Comparison of ENCODE assay signal across 1 cellular context in the genomic region with DNA sequence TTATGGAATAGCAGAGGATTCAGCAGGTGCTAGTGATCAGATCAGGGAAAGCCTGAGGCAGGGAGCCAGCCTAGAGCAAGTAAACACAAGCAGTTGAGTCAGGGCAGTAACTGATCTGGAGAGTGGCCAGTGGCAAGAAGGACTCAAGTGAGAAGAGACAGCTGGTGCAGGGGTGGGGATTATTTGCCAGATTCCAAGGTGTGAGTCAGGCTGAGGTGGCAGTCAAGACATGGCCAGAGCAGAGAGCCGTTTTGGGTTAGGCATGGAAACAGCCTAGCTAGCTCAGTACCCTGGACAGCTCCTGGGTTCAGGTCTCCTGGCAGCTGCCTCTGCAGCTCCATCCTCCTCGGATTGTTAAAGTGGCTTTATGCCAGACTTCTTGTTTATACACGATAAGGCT.
A peak's percentile ranks its signal among the peaks of the same experiment; 100 is the strongest.
TF ChIP-seq lines count a peak whose summit lies in the region.

No MANE protein-coding gene starts in this region.

TF ChIP-seq in HepG2, 621 proteins besides CTCF, POLR2A, EP300 and RAD21 (continued from another document and continues in another):
- TF ChIP-seq, protein P1, sequence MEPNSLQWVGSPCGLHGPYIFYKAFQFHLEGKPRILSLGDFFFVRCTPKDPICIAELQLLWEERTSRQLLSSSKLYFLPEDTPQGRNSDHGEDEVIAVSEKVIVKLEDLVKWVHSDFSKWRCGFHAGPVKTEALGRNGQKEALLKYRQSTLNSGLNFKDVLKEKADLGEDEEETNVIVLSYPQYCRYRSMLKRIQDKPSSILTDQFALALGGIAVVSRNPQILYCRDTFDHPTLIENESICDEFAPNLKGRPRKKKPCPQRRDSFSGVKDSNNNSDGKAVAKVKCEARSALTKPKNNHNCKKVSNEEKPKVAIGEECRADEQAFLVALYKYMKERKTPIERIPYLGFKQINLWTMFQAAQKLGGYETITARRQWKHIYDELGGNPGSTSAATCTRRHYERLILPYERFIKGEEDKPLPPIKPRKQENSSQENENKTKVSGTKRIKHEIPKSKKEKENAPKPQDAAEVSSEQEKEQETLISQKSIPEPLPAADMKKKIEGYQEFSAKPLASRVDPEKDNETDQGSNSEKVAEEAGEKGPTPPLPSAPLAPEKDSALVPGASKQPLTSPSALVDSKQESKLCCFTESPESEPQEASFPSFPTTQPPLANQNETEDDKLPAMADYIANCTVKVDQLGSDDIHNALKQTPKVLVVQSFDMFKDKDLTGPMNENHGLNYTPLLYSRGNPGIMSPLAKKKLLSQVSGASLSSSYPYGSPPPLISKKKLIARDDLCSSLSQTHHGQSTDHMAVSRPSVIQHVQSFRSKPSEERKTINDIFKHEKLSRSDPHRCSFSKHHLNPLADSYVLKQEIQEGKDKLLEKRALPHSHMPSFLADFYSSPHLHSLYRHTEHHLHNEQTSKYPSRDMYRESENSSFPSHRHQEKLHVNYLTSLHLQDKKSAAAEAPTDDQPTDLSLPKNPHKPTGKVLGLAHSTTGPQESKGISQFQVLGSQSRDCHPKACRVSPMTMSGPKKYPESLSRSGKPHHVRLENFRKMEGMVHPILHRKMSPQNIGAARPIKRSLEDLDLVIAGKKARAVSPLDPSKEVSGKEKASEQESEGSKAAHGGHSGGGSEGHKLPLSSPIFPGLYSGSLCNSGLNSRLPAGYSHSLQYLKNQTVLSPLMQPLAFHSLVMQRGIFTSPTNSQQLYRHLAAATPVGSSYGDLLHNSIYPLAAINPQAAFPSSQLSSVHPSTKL (CRISPR knock-in tag; IDR thresholded peaks at IDR 0.05), result peak; percentile 47; the same call in 1 of the 2 replicates
- TF ChIP-seq ZNF546 (CRISPR knock-in tag; conservative IDR thresholded peaks at IDR 0.05) (no peak), ZSCAN12 (CRISPR knock-in tag; IDR thresholded peaks at IDR 0.05) (0 out of 2 replicates have a peak, but pooled peaks have one; percentile 69), ELF1 (CRISPR knock-in tag; IDR thresholded peaks at IDR 0.05) (no peak), ZNF224 (CRISPR knock-in tag; IDR thresholded peaks at IDR 0.05) (no peak), MAFG (CRISPR knock-in tag; IDR thresholded peaks at IDR 0.05) (no peak), NAIF1 (CRISPR knock-in tag; IDR thresholded peaks at IDR 0.05; ENCODE audit: borderline replicate concordance) (no peak), ZNF558 (CRISPR knock-in tag; IDR thresholded peaks at IDR 0.05; ENCODE audit: borderline replicate concordance) (peak; percentile 72; the same call in 1 of the 2 replicates), BHLHE40 (IDR thresholded peaks at IDR 0.05; ENCODE audit: low read length) (no peak), CBFB (CRISPR knock-in tag; IDR thresholded peaks at IDR 0.05) (no peak), DNMT3B (CRISPR knock-in tag; conservative IDR thresholded peaks at IDR 0.05) (no peak; the same call in 1 of the 2 replicates), ZNF746 (CRISPR knock-in tag; IDR thresholded peaks at IDR 0.05) (0 out of 2 replicates have a peak, but pooled peaks have one; percentile 40), ZSCAN22 (CRISPR knock-in tag; IDR thresholded peaks at IDR 0.05) (no peak), RFX1 (IDR thresholded peaks at IDR 0.05) (no peak), SP5 (CRISPR knock-in tag; IDR thresholded peaks at IDR 0.05; ENCODE audit: borderline replicate concordance, low read depth) (no peak), ZNF777 (CRISPR knock-in tag; IDR thresholded peaks at IDR 0.05) (no peak), AGO1 (IDR thresholded peaks at IDR 0.05; ENCODE audit: low read depth, low read length, poor library complexity, severe bottlenecking) (no peak), CC2D1A (CRISPR knock-in tag; IDR thresholded peaks at IDR 0.05) (no peak)
- TF ChIP-seq, protein P2, sequence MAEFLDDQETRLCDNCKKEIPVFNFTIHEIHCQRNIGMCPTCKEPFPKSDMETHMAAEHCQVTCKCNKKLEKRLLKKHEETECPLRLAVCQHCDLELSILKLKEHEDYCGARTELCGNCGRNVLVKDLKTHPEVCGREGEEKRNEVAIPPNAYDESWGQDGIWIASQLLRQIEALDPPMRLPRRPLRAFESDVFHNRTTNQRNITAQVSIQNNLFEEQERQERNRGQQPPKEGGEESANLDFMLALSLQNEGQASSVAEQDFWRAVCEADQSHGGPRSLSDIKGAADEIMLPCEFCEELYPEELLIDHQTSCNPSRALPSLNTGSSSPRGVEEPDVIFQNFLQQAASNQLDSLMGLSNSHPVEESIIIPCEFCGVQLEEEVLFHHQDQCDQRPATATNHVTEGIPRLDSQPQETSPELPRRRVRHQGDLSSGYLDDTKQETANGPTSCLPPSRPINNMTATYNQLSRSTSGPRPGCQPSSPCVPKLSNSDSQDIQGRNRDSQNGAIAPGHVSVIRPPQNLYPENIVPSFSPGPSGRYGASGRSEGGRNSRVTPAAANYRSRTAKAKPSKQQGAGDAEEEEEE (CRISPR knock-in tag; IDR thresholded peaks at IDR 0.05; ENCODE audit: borderline replicate concordance), result no peak
- TF ChIP-seq, protein P3, sequence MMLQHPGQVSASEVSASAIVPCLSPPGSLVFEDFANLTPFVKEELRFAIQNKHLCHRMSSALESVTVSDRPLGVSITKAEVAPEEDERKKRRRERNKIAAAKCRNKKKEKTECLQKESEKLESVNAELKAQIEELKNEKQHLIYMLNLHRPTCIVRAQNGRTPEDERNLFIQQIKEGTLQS (CRISPR knock-in tag; IDR thresholded peaks at IDR 0.05), result peak; percentile 50; the same call in 1 of the 2 replicates
- TF ChIP-seq, protein P4, sequence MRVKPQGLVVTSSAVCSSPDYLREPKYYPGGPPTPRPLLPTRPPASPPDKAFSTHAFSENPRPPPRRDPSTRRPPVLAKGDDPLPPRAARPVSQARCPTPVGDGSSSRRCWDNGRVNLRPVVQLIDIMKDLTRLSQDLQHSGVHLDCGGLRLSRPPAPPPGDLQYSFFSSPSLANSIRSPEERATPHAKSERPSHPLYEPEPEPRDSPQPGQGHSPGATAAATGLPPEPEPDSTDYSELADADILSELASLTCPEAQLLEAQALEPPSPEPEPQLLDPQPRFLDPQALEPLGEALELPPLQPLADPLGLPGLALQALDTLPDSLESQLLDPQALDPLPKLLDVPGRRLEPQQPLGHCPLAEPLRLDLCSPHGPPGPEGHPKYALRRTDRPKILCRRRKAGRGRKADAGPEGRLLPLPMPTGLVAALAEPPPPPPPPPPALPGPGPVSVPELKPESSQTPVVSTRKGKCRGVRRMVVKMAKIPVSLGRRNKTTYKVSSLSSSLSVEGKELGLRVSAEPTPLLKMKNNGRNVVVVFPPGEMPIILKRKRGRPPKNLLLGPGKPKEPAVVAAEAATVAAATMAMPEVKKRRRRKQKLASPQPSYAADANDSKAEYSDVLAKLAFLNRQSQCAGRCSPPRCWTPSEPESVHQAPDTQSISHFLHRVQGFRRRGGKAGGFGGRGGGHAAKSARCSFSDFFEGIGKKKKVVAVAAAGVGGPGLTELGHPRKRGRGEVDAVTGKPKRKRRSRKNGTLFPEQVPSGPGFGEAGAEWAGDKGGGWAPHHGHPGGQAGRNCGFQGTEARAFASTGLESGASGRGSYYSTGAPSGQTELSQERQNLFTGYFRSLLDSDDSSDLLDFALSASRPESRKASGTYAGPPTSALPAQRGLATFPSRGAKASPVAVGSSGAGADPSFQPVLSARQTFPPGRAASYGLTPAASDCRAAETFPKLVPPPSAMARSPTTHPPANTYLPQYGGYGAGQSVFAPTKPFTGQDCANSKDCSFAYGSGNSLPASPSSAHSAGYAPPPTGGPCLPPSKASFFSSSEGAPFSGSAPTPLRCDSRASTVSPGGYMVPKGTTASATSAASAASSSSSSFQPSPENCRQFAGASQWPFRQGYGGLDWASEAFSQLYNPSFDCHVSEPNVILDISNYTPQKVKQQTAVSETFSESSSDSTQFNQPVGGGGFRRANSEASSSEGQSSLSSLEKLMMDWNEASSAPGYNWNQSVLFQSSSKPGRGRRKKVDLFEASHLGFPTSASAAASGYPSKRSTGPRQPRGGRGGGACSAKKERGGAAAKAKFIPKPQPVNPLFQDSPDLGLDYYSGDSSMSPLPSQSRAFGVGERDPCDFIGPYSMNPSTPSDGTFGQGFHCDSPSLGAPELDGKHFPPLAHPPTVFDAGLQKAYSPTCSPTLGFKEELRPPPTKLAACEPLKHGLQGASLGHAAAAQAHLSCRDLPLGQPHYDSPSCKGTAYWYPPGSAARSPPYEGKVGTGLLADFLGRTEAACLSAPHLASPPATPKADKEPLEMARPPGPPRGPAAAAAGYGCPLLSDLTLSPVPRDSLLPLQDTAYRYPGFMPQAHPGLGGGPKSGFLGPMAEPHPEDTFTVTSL (CRISPR knock-in tag; IDR thresholded peaks at IDR 0.05; ENCODE audit: borderline replicate concordance), result no peak
- TF ChIP-seq, protein P5, sequence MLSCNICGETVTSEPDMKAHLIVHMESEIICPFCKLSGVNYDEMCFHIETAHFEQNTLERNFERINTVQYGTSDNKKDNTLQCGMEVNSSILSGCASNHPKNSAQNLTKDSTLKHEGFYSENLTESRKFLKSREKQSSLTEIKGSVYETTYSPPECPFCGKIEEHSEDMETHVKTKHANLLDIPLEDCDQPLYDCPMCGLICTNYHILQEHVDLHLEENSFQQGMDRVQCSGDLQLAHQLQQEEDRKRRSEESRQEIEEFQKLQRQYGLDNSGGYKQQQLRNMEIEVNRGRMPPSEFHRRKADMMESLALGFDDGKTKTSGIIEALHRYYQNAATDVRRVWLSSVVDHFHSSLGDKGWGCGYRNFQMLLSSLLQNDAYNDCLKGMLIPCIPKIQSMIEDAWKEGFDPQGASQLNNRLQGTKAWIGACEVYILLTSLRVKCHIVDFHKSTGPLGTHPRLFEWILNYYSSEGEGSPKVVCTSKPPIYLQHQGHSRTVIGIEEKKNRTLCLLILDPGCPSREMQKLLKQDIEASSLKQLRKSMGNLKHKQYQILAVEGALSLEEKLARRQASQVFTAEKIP (CRISPR knock-in tag; IDR thresholded peaks at IDR 0.05; ENCODE audit: borderline replicate concordance), result no peak
- TF ChIP-seq, protein P6, sequence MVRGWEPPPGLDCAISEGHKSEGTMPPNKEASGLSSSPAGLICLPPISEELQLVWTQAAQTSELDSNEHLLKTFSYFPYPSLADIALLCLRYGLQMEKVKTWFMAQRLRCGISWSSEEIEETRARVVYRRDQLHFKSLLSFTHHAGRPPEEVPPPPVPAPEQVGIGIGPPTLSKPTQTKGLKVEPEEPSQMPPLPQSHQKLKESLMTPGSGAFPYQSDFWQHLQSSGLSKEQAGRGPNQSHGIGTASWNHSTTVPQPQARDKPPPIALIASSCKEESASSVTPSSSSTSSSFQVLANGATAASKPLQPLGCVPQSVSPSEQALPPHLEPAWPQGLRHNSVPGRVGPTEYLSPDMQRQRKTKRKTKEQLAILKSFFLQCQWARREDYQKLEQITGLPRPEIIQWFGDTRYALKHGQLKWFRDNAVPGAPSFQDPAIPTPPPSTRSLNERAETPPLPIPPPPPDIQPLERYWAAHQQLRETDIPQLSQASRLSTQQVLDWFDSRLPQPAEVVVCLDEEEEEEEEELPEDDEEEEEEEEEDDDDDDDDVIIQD (CRISPR knock-in tag; IDR thresholded peaks at IDR 0.05; ENCODE audit: low read depth), result no peak
- TF ChIP-seq, protein P7, sequence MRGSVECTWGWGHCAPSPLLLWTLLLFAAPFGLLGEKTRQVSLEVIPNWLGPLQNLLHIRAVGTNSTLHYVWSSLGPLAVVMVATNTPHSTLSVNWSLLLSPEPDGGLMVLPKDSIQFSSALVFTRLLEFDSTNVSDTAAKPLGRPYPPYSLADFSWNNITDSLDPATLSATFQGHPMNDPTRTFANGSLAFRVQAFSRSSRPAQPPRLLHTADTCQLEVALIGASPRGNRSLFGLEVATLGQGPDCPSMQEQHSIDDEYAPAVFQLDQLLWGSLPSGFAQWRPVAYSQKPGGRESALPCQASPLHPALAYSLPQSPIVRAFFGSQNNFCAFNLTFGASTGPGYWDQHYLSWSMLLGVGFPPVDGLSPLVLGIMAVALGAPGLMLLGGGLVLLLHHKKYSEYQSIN (CRISPR knock-in tag; IDR thresholded peaks at IDR 0.05; ENCODE audit: borderline replicate concordance), result no peak
- TF ChIP-seq, protein P8, sequence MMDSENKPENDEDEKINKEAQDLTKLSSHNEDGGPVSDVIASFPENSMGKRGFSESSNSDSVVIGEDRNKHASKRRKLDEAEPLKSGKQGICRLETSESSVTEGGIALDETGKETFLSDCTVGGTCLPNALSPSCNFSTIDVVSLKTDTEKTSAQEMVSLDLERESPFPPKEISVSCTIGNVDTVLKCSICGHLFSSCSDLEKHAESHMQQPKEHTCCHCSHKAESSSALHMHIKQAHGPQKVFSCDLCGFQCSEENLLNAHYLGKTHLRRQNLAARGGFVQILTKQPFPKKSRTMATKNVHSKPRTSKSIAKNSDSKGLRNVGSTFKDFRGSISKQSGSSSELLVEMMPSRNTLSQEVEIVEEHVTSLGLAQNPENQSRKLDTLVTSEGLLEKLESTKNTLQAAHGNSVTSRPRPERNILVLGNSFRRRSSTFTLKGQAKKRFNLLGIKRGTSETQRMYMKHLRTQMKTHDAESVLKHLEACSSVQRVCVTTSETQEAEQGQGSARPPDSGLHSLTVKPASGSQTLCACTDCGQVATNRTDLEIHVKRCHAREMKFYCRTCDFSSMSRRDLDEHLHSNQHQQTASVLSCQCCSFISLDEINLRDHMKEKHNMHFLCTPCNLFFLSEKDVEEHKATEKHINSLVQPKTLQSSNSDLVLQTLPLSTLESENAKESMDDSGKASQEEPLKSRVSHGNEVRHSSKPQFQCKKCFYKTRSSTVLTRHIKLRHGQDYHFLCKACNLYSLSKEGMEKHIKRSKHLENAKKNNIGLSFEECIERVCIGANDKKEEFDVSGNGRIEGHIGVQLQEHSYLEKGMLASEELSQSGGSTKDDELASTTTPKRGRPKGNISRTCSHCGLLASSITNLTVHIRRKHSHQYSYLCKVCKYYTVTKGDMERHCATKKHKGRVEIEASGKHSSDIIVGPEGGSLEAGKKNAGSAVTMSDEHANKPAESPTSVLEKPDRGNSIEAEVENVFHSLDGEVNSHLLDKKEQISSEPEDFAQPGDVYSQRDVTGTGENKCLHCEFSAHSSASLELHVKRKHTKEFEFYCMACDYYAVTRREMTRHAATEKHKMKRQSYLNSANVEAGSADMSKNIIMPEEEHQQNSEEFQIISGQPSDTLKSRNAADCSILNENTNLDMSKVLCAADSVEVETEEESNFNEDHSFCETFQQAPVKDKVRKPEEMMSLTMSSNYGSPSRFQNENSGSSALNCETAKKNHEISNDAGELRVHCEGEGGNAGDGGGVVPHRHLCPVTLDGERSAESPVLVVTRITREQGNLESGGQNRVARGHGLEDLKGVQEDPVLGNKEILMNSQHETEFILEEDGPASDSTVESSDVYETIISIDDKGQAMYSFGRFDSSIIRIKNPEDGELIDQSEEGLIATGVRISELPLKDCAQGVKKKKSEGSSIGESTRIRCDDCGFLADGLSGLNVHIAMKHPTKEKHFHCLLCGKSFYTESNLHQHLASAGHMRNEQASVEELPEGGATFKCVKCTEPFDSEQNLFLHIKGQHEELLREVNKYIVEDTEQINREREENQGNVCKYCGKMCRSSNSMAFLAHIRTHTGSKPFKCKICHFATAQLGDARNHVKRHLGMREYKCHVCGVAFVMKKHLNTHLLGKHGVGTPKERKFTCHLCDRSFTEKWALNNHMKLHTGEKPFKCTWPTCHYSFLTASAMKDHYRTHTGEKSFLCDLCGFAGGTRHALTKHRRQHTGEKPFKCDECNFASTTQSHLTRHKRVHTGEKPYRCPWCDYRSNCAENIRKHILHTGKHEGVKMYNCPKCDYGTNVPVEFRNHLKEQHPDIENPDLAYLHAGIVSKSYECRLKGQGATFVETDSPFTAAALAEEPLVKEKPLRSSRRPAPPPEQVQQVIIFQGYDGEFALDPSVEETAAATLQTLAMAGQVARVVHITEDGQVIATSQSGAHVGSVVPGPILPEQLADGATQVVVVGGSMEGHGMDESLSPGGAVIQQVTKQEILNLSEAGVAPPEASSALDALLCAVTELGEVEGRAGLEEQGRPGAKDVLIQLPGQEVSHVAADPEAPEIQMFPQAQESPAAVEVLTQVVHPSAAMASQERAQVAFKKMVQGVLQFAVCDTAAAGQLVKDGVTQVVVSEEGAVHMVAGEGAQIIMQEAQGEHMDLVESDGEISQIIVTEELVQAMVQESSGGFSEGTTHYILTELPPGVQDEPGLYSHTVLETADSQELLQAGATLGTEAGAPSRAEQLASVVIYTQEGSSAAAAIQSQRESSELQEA (CRISPR knock-in tag; IDR thresholded peaks at IDR 0.05; ENCODE audit: not compliant biosample characterization), result peak; percentile 54
